In genomic region chr14:47179906-47180305, GRCh38 we compare ENCODE assay signal across 29 cellular contexts.
"Had no signal": no experiment of that assay in that cellular context is flagged by ENCODE, and none has a peak within 500 bp of the region (broad histone marks: within the 10 kb centered on the region; RNA-seq: fewer than 3 reads in every experiment).

No MANE protein-coding gene starts in this region.

- H3K27me3 ChIP-seq: left lung, neural progenitor cell, neutrophil, right atrium auricular region, stomach, testis, thyroid gland, transverse colon, upper lobe of left lung had no signal

- H3K9me3 Mint-ChIP-seq: nephron, neural progenitor cell had no signal

- H3K9me3 ChIP-seq: lower lobe of right lung, neutrophil, right atrium auricular region, stomach, testis, thyroid gland, transverse colon, upper lobe of left lung had no signal

- ATAC-seq: left colon; left lung; lower lobe of right lung; naive thymus-derived CD8-positive, alpha-beta T cell; sciatic nerve; stimulated activated naive B cell treated with anti-CD40 and anti-IgM and Interleukin-4, amounts not matched to agents 10 μg/mL and 1 μg/mL and 100 μg/mL, for 72 hours; stimulated activated naive CD8-positive, alpha-beta T cell treated with anti-CD3 and anti-CD28 coated beads, Interleukin-15, Interleukin-2, amounts not matched to agents 100 U/mL and 50 U/mL, for 24 hours had no signal

- H3K4me1 ChIP-seq: left lung, lower lobe of right lung, neural progenitor cell, parathyroid adenoma, right atrium auricular region, stomach, testis, thyroid gland, transverse colon, upper lobe of left lung had no signal

- H3K4me2 ChIP-seq: neural progenitor cell had no signal

- H3K4me1 Mint-ChIP-seq: immature natural killer cell; naive thymus-derived CD8-positive, alpha-beta T cell; nephron; neural progenitor cell; stimulated activated naive B cell treated with anti-CD40 and anti-IgM and Interleukin-4, amounts not matched to agents 10 μg/mL and 1 μg/mL and 100 μg/mL, for 72 hours had no signal

- H3K27me3 Mint-ChIP-seq: naive thymus-derived CD8-positive, alpha-beta T cell; stimulated activated naive B cell treated with anti-CD40 and anti-IgM and Interleukin-4, amounts not matched to agents 10 μg/mL and 1 μg/mL and 100 μg/mL, for 72 hours had no signal

- DNase-seq: hypothalamus; immature natural killer cell; kidney; left colon; left lung; lower lobe of right lung; mammary epithelial cell; mesenchymal stem cell; naive thymus-derived CD8-positive, alpha-beta T cell; occipital lobe; stimulated activated CD4-positive, alpha-beta T cell treated with anti-CD3 and anti-CD28 coated beads, Interleukin-12 subunit alpha, Interleukin-12 subunit beta, amount 100 ng/mL, for 4 hours; stimulated activated CD4-positive, alpha-beta T cell treated with anti-CD3 and anti-CD28 coated beads, Interleukin-15, amount 100 ng/mL, for 24 hours; stimulated activated CD4-positive, alpha-beta T cell treated with anti-CD3 and anti-CD28 coated beads, Interleukin-2, amount 100 ng/mL, for 24 hours; stimulated activated CD4-positive, alpha-beta T cell treated with anti-CD3 and anti-CD28 coated beads, Interleukin-4, amount 100 ng/mL, for 1 hour; stimulated activated naive B cell treated with anti-CD40 and anti-IgM and Interleukin-4, amounts not matched to agents 10 μg/mL and 1 μg/mL and 100 μg/mL, for 72 hours; stimulated activated naive CD8-positive, alpha-beta T cell treated with anti-CD3 and anti-CD28 coated beads, Interleukin-15, Interleukin-2, amounts not matched to agents 100 U/mL and 50 U/mL, for 24 hours; stomach; testis; thyroid gland; transverse colon; upper lobe of left lung had no signal

- H3K27ac ChIP-seq: left lung, lower lobe of right lung, neural progenitor cell, neutrophil, parathyroid adenoma, right atrium auricular region, skin epidermis, stomach, testis, thyroid gland, transverse colon, upper lobe of left lung had no signal

- H2AFZ ChIP-seq: neural progenitor cell, parathyroid adenoma had no signal

- H3K36me3 ChIP-seq: left lung, lower lobe of right lung, neural progenitor cell, neutrophil, right atrium auricular region, stomach, thyroid gland, transverse colon, upper lobe of left lung had no signal

- FAIRE-seq: islet of Langerhans had no signal

- H3K27ac Mint-ChIP-seq: immature natural killer cell; naive thymus-derived CD8-positive, alpha-beta T cell; nephron; neural progenitor cell; stimulated activated naive B cell treated with anti-CD40 and anti-IgM and Interleukin-4, amounts not matched to agents 10 μg/mL and 1 μg/mL and 100 μg/mL, for 72 hours had no signal

- H3K4me3 Mint-ChIP-seq: immature natural killer cell; naive thymus-derived CD8-positive, alpha-beta T cell; nephron; neural progenitor cell; stimulated activated naive B cell treated with anti-CD40 and anti-IgM and Interleukin-4, amounts not matched to agents 10 μg/mL and 1 μg/mL and 100 μg/mL, for 72 hours had no signal

- H3K36me3 Mint-ChIP-seq: naive thymus-derived CD8-positive, alpha-beta T cell; neural progenitor cell; stimulated activated naive B cell treated with anti-CD40 and anti-IgM and Interleukin-4, amounts not matched to agents 10 μg/mL and 1 μg/mL and 100 μg/mL, for 72 hours had no signal

- H3K4me3 ChIP-seq: left lung, lower lobe of right lung, neural progenitor cell, right atrium auricular region, skin epidermis, stomach, testis, thyroid gland, transverse colon, upper lobe of left lung had no signal

- H3K9ac ChIP-seq: neural progenitor cell, parathyroid adenoma had no signal
